Comparison of ENCODE assay signal across 1 cellular context in the genomic region with DNA sequence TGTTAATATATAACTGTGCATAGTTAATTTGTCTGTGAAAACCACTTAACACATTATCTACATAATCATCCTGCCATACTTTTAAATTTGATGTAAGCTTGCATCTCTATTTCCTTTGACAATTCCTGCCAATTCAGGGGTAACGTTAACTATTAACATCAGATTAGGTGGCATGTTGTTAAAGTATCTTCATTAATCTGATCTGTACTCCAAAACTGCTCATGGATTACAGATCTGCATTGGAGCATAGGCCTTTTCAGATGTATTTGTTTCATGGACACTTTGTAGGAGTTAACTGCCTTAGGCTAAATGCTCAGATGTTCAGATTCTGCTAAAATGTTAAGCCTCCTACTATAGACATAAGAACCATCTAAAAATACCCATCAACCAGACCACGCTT.
TF ChIP-seq lines count a peak whose summit lies in the region.

No MANE protein-coding gene starts in this region.

TF ChIP-seq in HepG2, 621 proteins besides CTCF, POLR2A, EP300 and RAD21:
- TF ChIP-seq, protein P1, sequence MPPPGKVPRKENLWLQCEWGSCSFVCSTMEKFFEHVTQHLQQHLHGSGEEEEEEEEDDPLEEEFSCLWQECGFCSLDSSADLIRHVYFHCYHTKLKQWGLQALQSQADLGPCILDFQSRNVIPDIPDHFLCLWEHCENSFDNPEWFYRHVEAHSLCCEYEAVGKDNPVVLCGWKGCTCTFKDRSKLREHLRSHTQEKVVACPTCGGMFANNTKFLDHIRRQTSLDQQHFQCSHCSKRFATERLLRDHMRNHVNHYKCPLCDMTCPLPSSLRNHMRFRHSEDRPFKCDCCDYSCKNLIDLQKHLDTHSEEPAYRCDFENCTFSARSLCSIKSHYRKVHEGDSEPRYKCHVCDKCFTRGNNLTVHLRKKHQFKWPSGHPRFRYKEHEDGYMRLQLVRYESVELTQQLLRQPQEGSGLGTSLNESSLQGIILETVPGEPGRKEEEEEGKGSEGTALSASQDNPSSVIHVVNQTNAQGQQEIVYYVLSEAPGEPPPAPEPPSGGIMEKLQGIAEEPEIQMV (CRISPR knock-in tag; IDR thresholded peaks at IDR 0.05; ENCODE audit: low read depth): no peak
- peak; percentile 43; the same call in 1 of the 2 replicates for TF ChIP-seq RBFOX2 (IDR thresholded peaks at IDR 0.05; ENCODE audit: low read depth, low read length)
